Comparison of ENCODE assay signal across 20 cellular contexts in genomic region chr1:109923946-109924275, GRCh38. TPM values are rescaled to one million over a fixed set of nuclear protein-coding genes. Genes with fewer than 3 reads are reported as not detected.
DNase-seq lines count a peak whose midpoint lies in the region; ATAC-seq, FAIRE-seq and TF ChIP-seq lines count a peak whose summit lies in the region.
"Had no signal": no experiment of that assay in that cellular context is flagged by ENCODE, and none has a peak within 500 bp of the region (broad histone marks: within the 10 kb centered on the region; RNA-seq: fewer than 3 reads in every experiment).

No MANE protein-coding gene starts in this region.

- no peak overlapping the region for H2BK5ac ChIP-seq in H1 (ENCODE audit: low read depth, low read length)

- no peak overlapping the region for H2BK20ac ChIP-seq in H1 (ENCODE audit: low read length)

- CTCF ChIA-PET in H1 (lab: Charles Lee; ENCODE audit: partially characterized antibody): interaction anchor here (0.6 to 20.1 kb wide), 42 partner anchors 8 to 474 kb away, joined by 3 to 333 read pairs (median 4); partner anchors contain the start of genes AHCYL1 and CSF1

- TF ChIP-seq POLR2A in H1 (IDR thresholded peaks at IDR 0.05; ENCODE audit: control extremely low read depth in 1 of 2, low read depth in 2 of 2, low read length in 2 of 2) (no peak), sigmoid colon (IDR thresholded peaks at IDR 0.05) (no peak)

- no peaks in the 10 kb centered on the region for H3K23me2 ChIP-seq in H1 (ENCODE audit: low read depth, low read length)

- H3K9me3 ChIP-seq in H1 (ENCODE audit: insufficient read depth in 2 of 2, low read depth in 1 of 2, low read length in 1 of 2) (no peaks in the 10 kb centered on the region), sigmoid colon (no peaks in the 10 kb centered on the region)
- H3K9me3 ChIP-seq: right atrium auricular region, SK-N-SH had no signal

- H3K36me3 ChIP-seq in KMS-11 (ENCODE audit: insufficient read depth) (no peaks in the 10 kb centered on the region), H1 (ENCODE audit: control insufficient read depth in 2 of 4, insufficient read depth in 4 of 4, low read length in 3 of 4) (no peaks in the 10 kb centered on the region; a peak in 1 of 8 replicates), sigmoid colon (peaks cover 47 to 88% (median 64%) of the 10 kb centered on the region in 4 donors)

- no peaks in the 10 kb centered on the region for H3K79me2 ChIP-seq in KMS-11 (ENCODE audit: insufficient read depth, low read depth)
- no peaks in the 10 kb centered on the region for H3K79me2 ChIP-seq in H1 (ENCODE audit: control insufficient read depth in 1 of 2, insufficient read depth in 2 of 2, low read length in 2 of 2)

- no peak overlapping the region for H3K14ac ChIP-seq in H1 (ENCODE audit: insufficient read length)

- no peak overlapping the region for H3K56ac ChIP-seq in H1 (replicated peaks; ENCODE audit: insufficient read length, low read depth, low read length)

- H4K8ac ChIP-seq in H1 (ENCODE audit: extremely low read depth, insufficient read depth, low read length): peak overlapping the region; percentile 31; the same call in 1 of the 2 replicates

- H2AFZ ChIP-seq in KMS-11 (ENCODE audit: low read depth): no peak overlapping the region; the same call in 1 of the 2 replicates
- H2AFZ ChIP-seq in H1 (ENCODE audit: low read length): no peak overlapping the region
- H2AFZ ChIP-seq: PC-9 had no signal

- TF ChIP-seq EP300 in H1 (IDR thresholded peaks at IDR 0.05; ENCODE audit: borderline replicate concordance in 1 of 2, low read depth in 2 of 2, low read length in 2 of 2) (no peak), sigmoid colon (IDR thresholded peaks at IDR 0.05) (no peak)

- H4K5ac ChIP-seq in H1 (ENCODE audit: insufficient read length, low read depth, low read length): no peak overlapping the region

- no peaks in the 10 kb centered on the region for H3K4me1 ChIP-seq in KMS-11 (ENCODE audit: low read depth, poor library complexity, severe bottlenecking)
- no peaks in the 10 kb centered on the region; a peak in 1 of 7 replicates for H3K4me1 ChIP-seq in H1 (replicated peaks in 1 of 4; ENCODE audit: control insufficient read depth in 3 of 4, insufficient read depth in 4 of 4, low read length in 3 of 4)
- peaks cover 0 to 55% (median 42%) of the 10 kb centered on the region in 4 donors for H3K4me1 ChIP-seq in sigmoid colon

- no peak overlapping the region for H3K18ac ChIP-seq in H1 (ENCODE audit: extremely low read depth, low read length)

- no peak overlapping the region for H2BK15ac ChIP-seq in H1 (ENCODE audit: low read length)

- H3K23ac ChIP-seq in H1 (ENCODE audit: insufficient read length): no peak overlapping the region

- H3K9ac ChIP-seq in KMS-11: peak overlapping the region; percentile 9; the same call in 1 of the 2 replicates
- no peak overlapping the region for H3K9ac ChIP-seq in H1 (replicated peaks in 1 of 4; ENCODE audit: extremely low read depth in 1 of 4, low read depth in 3 of 4, low read length in 3 of 4)
- H3K9ac ChIP-seq: SK-N-SH had no signal

- H3K27me3 ChIP-seq in KMS-11 (ENCODE audit: insufficient read depth, low read depth) (no peaks in the 10 kb centered on the region), H1 (replicated peaks in 1 of 4; ENCODE audit: control insufficient read depth in 3 of 4, extremely low read depth in 1 of 4, insufficient read depth in 3 of 4, low read length in 3 of 4) (no peaks in the 10 kb centered on the region), sigmoid colon (no peaks in the 10 kb centered on the region)
- H3K27me3 ChIP-seq: right atrium auricular region had no signal

- TF ChIP-seq RAD21 in H1 (IDR thresholded peaks at IDR 0.05 in 1 of 2, conservative IDR thresholded peaks at IDR 0.05 in 1 of 2; ENCODE audit: low read depth in 2 of 2, low read length in 2 of 2): no peak

- no peak overlapping the region for H4K91ac ChIP-seq in H1 (replicated peaks; ENCODE audit: insufficient read length, low read length)

- DNase-seq in NCI-H146 (lab: John Stamatoyannopoulos, UW) (peak; percentile 48), NCI-H146 treated with DMSO at 0.1 percent for 48 hours (lab: John Stamatoyannopoulos, UW; ENCODE audit: unreplicated experiment) (no peak), H1 (ENCODE audit: low read depth in 1 of 2, low spot score in 2 of 2) (no peak), sigmoid colon (no peak), NCI-H510A (lab: John Stamatoyannopoulos, UW) (no peak)
- DNase-seq: activated effector memory CD4-positive, alpha-beta T cell treated with anti-CD3 and anti-CD28 coated beads, Interleukin-2, amount 50 U/mL, for 16 hours; amygdala; DMS 273 treated with DMSO at 0.1 percent for 48 hours; effector CD8-positive, alpha-beta T cell; hippocampal formation; kidney; NCI-H524; PC-9 had no signal

- TF ChIP-seq CTCF in KMS-11 (conservative IDR thresholded peaks at IDR 0.05; ENCODE audit: low read depth, low read length) (no peak), H1 (IDR thresholded peaks at IDR 0.05; ENCODE audit: control extremely low read depth in 1 of 3, insufficient read depth in 1 of 3, low read depth in 1 of 3, low read length in 3 of 3) (no peak), sigmoid colon (IDR thresholded peaks at IDR 0.05) (no peak)

- no peak overlapping the region for H2AK5ac ChIP-seq in H1 (ENCODE audit: low read depth, low read length)

- no peak overlapping the region for H2BK120ac ChIP-seq in H1 (replicated peaks; ENCODE audit: low read depth, low read length)

- no peaks in the 10 kb centered on the region for H3K79me1 ChIP-seq in H1 (ENCODE audit: low read depth, low read length)

- H2BK12ac ChIP-seq in H1 (ENCODE audit: low read depth, low read length): no peak overlapping the region

- H3K4me3 ChIP-seq in KMS-11 (IDR thresholded peaks at IDR 0.05; ENCODE audit: insufficient read depth, low read depth, low read length) (peak overlapping the region; percentile 78), H1 (ENCODE audit: extremely low read depth in 1 of 4, insufficient read depth in 2 of 4, low read depth in 3 of 4, low read length in 4 of 4) (no peak overlapping the region), sigmoid colon (no peak overlapping the region)
- H3K4me3 ChIP-seq: PC-9, right atrium auricular region had no signal

- 95% methylated on average over 12 of the region's 12 CpGs; no CpG with 5 or more reads in 1 of the 2 experiments for WGBS in H1 (ENCODE audit: extremely low coverage in 1 of 2, insufficient coverage in 1 of 2, insufficient read length in 1 of 2, insufficient replicate concordance in 2 of 2, low coverage in 1 of 2, low lambda C conversion rate in 2 of 2, missing lambda C conversion rate in 1 of 2), 2 experiments
- 88 to 95% methylated on average over 12 of the region's 12 CpGs for WGBS in sigmoid colon, 2 donors

- POLR2A ChIA-PET in H1 (lab: Charles Lee; ENCODE audit: partially characterized antibody): interaction anchor here (1.0 to 3.7 kb wide), 3 partner anchors 10 to 60 kb away, joined by 3 to 15 read pairs (median 3); partner anchors contain the start of gene AHCYL1

- H3K4ac ChIP-seq in H1 (replicated peaks; ENCODE audit: insufficient read length, low read depth, low read length): no peak overlapping the region

- H3K27ac ChIP-seq in KMS-11 (no peak overlapping the region), H1 (ENCODE audit: low read depth, low read length) (no peak overlapping the region), sigmoid colon (peak overlapping the region; percentile 6 to 75 (median 66))
- H3K27ac ChIP-seq: 22Rv1, PC-9 had no signal

- FAIRE-seq in H1 (lab: Jason Lieb, UNC): no peak
- FAIRE-seq: GM12892, kidney had no signal

- no peaks in the 10 kb centered on the region for H4K20me1 ChIP-seq in KMS-11 (ENCODE audit: insufficient read depth)
- H4K20me1 ChIP-seq in H1 (replicated peaks in 1 of 2; ENCODE audit: control insufficient read depth in 1 of 2, insufficient read depth in 2 of 2, low read length in 2 of 2): no peaks in the 10 kb centered on the region

- peak overlapping the region; percentile 30; the same call in 1 of the 2 replicates for H3K4me2 ChIP-seq in KMS-11
- no peak overlapping the region for H3K4me2 ChIP-seq in H1 (ENCODE audit: insufficient read depth in 1 of 2, low read depth in 2 of 2, low read length in 2 of 2)
- H3K4me2 ChIP-seq: PC-9, SK-N-SH had no signal

- ATAC-seq in HG03159 (IDR thresholded peaks at IDR 0.05; ENCODE audit: unreplicated experiment): no peak
- ATAC-seq in GM21526 (IDR thresholded peaks at IDR 0.05; ENCODE audit: low FRiP score, unreplicated experiment): no peak

- intact Hi-C loops in sigmoid colon (cut with DNase I): loop anchor here (2.0 kb wide), 1 partner anchor 61 kb away; the partner anchor contains the start of gene AHCYL1

TF ChIP-seq in H1, 55 proteins besides CTCF, POLR2A, EP300 and RAD21 (continues in another document):
- TF ChIP-seq KDM1A (IDR thresholded peaks at IDR 0.05; ENCODE audit: borderline replicate concordance, low read length) (no peak), SIN3A (conservative IDR thresholded peaks at IDR 0.05 in 1 of 2, IDR thresholded peaks at IDR 0.05 in 1 of 2; ENCODE audit: low read depth in 1 of 2, low read length in 2 of 2) (no peak), JUND (IDR thresholded peaks at IDR 0.05; ENCODE audit: low read length) (no peak), KDM5A (IDR thresholded peaks at IDR 0.05; ENCODE audit: low read length) (no peak), RBBP5 (IDR thresholded peaks at IDR 0.05; ENCODE audit: borderline replicate concordance, low read depth, low read length) (no peak), SP1 (IDR thresholded peaks at IDR 0.05; ENCODE audit: low read depth, low read length) (no peak), RNF2 (IDR thresholded peaks at IDR 0.05; ENCODE audit: borderline replicate concordance, low read depth, low read length, missing control alignments, poor library complexity, severe bottlenecking) (no peak), TCF12 (IDR thresholded peaks at IDR 0.05; ENCODE audit: low read depth, low read length) (no peak), FOSL1 (IDR thresholded peaks at IDR 0.05; ENCODE audit: insufficient read depth, low read depth, low read length) (no peak), CTBP2 (IDR thresholded peaks at IDR 0.05; ENCODE audit: borderline replicate concordance, insufficient read depth, insufficient read length, low read length) (no peak)

RNA-seq across cellular contexts. Expression of gene CSF1, which starts 13.3 kb away (rescaled TPM):
- 2.0 and 3.3 TPM in 2 replicates for total RNA-seq in H1 (2021; fragmentation: NEBNext Ultra II Directional; extraction: Animal tissue kit (Norgen Biotek cat#: 25700))
- polyA plus RNA-seq in H1 (2011; rRNA removed) (4.2 and 5.4 TPM in 2 replicates), sigmoid colon (10 to 100 TPM in 1 of 3 donors, 1 to 10 TPM in 2; 3.0 to 15.0 (median 3.7) TPM)
- polyA plus RNA-seq in H1 (2011; cell fraction: cytosol; rRNA removed): 3.4 TPM
- 6.3 TPM for polyA plus RNA-seq in H1 (2011; cell fraction: nucleus; rRNA removed)
- polyA plus RNA-seq in H1 (2012, experiment 1 of 2): 2.0 to 4.0 TPM (median 3.2 TPM) in 4 replicates
- polyA plus RNA-seq in H1 (2012, experiment 2 of 2): 4.0 TPM
- polyA plus RNA-seq in H1 (2013, experiment 1 of 2): 1.8 TPM
- polyA plus RNA-seq in H1 (2013, experiment 2 of 2): 1.5 TPM
- polyA minus RNA-seq in H1 (2011; rRNA and poly(A)+ RNA removed): 4.0 and 4.2 TPM in 2 replicates
- polyA minus RNA-seq in H1 (2011; cell fraction: cytosol; rRNA and poly(A)+ RNA removed): 4.2 TPM
- polyA minus RNA-seq in H1 (2011; cell fraction: nucleus; rRNA and poly(A)+ RNA removed): 2.6 TPM
- total RNA-seq in sigmoid colon: 100 to 1,000 TPM in 1 of 4 donors, 10 to 100 TPM in 3; 21.8 to 118 (median 47.5) TPM

Comparison
In these comparisons a context has a peak if more than half of its experiments do, and no peak if none do; other contexts are left out.
1. H3K27ac ChIP-seq: peak in sigmoid colon (4 of 4); none in KMS-11 (single experiment) and H1 (single experiment).